ENCODE assay signal across 1 cellular context in the genomic region with DNA sequence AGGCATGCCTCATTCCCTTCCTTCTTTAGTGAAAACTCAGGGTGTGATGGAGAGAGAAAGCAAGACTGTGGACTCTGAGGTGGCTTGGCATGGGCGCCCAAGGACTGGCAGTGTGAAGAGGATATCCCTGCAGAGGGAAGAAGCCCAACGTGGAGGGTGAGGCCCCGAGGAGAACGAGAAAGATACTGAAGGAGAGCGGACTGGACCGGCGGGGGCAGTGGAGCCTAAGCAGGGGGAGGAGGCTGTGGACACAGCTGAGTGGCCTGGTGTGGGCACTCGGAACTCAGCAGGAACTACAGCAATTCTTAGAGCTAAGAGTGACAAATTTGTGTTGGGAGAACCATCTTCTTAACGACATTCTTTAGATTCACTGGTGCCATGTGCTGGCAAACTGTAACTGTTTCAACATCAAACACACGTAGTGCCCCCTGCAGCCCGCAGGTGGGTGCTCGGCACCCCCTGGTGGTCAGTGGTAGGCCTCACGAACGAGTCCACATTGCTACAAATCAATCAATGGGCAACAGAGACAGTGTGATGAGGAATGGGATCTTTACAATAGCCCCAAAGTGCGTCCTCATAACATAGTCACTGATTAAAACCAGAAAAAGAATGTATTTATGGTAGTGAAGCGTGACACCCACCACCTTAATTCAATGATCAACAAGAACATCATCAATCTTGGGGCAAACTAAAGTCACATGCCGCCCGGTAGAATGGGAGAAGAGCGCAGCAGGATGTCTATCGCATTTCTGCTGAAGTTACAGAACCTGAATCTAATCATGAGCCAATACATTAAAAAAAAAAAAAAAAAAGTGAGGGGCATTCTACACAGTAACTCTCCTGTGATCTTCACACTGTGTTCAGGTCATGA.
TF ChIP-seq lines count a peak whose summit lies in the region.

No MANE protein-coding gene starts in this region.

TF ChIP-seq in K562, 482 proteins besides CTCF, POLR2A, EP300 and RAD21 (continues in another document):
- TF ChIP-seq RB1 (IDR thresholded peaks at IDR 0.05; ENCODE audit: low read depth) (0 out of 2 replicates have a peak, but pooled peaks have one; percentile 29), MEIS2 (IDR thresholded peaks at IDR 0.05; ENCODE audit: partially characterized antibody) (peak; percentile 66), CBFA2T2 (conservative IDR thresholded peaks at IDR 0.05) (no peak), SNIP1 (IDR thresholded peaks at IDR 0.05; ENCODE audit: low read depth) (no peak), ETV6 (IDR thresholded peaks at IDR 0.05; ENCODE audit: borderline replicate concordance in 1 of 2, low read depth in 2 of 2, low read length in 1 of 2) (no peak), ETV6 (CRISPR knock-in tag; IDR thresholded peaks at IDR 0.05; ENCODE audit: borderline replicate concordance) (no peak), TAL1 (IDR thresholded peaks at IDR 0.05) (no peak), CXXC5 (CRISPR knock-in tag; IDR thresholded peaks at IDR 0.05) (no peak), ERF (CRISPR knock-in tag; IDR thresholded peaks at IDR 0.05) (no peak), KDM4B (IDR thresholded peaks at IDR 0.05; ENCODE audit: borderline replicate concordance in 2 of 2, low read depth in 1 of 2) (no peak), ZNF324 (CRISPR knock-in tag; IDR thresholded peaks at IDR 0.05) (no peak), KLF13 (tag; IDR thresholded peaks at IDR 0.05; ENCODE audit: borderline replicate concordance, low read depth) (no peak), EGR1 (conservative IDR thresholded peaks at IDR 0.05) (no peak), MYBL2 (IDR thresholded peaks at IDR 0.05; ENCODE audit: low read depth) (no peak), MYBL2 (CRISPR knock-in tag; IDR thresholded peaks at IDR 0.05; ENCODE audit: borderline replicate concordance) (no peak), RBM22 (IDR thresholded peaks at IDR 0.05; ENCODE audit: low read depth, low read length, poor library complexity, severe bottlenecking) (no peak), CAMTA2 (CRISPR knock-in tag; conservative IDR thresholded peaks at IDR 0.05) (no peak), SAFB2 (IDR thresholded peaks at IDR 0.05; ENCODE audit: borderline replicate concordance, low read depth, low read length, severe bottlenecking) (no peak), POLR3A (IDR thresholded peaks at IDR 0.05; ENCODE audit: borderline replicate concordance, extremely low read depth, insufficient read depth, insufficient read length) (no peak)
- TF ChIP-seq, protein P1, sequence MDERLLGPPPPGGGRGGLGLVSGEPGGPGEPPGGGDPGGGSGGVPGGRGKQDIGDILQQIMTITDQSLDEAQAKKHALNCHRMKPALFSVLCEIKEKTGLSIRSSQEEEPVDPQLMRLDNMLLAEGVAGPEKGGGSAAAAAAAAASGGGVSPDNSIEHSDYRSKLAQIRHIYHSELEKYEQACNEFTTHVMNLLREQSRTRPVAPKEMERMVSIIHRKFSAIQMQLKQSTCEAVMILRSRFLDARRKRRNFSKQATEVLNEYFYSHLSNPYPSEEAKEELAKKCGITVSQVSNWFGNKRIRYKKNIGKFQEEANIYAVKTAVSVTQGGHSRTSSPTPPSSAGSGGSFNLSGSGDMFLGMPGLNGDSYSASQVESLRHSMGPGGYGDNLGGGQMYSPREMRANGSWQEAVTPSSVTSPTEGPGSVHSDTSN (CRISPR knock-in tag; IDR thresholded peaks at IDR 0.05; ENCODE audit: low read depth): no peak
- TF ChIP-seq, protein P1 (tag; conservative IDR thresholded peaks at IDR 0.05; ENCODE audit: low read depth): peak; percentile 61; the same call in 1 of the 2 replicates
- TF ChIP-seq, protein P2, sequence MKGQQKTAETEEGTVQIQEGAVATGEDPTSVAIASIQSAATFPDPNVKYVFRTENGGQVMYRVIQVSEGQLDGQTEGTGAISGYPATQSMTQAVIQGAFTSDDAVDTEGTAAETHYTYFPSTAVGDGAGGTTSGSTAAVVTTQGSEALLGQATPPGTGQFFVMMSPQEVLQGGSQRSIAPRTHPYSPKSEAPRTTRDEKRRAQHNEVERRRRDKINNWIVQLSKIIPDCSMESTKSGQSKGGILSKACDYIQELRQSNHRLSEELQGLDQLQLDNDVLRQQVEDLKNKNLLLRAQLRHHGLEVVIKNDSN (CRISPR knock-in tag; IDR thresholded peaks at IDR 0.05): no peak
- TF ChIP-seq, protein P3, sequence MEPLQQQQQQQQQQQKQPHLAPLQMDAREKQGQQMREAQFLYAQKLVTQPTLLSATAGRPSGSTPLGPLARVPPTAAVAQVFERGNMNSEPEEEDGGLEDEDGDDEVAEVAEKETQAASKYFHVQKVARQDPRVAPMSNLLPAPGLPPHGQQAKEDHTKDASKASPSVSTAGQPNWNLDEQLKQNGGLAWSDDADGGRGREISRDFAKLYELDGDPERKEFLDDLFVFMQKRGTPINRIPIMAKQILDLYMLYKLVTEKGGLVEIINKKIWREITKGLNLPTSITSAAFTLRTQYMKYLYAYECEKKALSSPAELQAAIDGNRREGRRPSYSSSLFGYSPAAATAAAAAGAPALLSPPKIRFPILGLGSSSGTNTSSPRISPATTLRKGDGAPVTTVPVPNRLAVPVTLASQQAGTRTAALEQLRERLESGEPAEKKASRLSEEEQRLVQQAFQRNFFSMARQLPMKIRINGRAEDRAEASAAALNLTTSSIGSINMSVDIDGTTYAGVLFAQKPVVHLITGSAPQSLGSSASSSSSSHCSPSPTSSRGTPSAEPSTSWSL (CRISPR knock-in tag; IDR thresholded peaks at IDR 0.05; ENCODE audit: borderline replicate concordance): no peak
- TF ChIP-seq, protein P4, sequence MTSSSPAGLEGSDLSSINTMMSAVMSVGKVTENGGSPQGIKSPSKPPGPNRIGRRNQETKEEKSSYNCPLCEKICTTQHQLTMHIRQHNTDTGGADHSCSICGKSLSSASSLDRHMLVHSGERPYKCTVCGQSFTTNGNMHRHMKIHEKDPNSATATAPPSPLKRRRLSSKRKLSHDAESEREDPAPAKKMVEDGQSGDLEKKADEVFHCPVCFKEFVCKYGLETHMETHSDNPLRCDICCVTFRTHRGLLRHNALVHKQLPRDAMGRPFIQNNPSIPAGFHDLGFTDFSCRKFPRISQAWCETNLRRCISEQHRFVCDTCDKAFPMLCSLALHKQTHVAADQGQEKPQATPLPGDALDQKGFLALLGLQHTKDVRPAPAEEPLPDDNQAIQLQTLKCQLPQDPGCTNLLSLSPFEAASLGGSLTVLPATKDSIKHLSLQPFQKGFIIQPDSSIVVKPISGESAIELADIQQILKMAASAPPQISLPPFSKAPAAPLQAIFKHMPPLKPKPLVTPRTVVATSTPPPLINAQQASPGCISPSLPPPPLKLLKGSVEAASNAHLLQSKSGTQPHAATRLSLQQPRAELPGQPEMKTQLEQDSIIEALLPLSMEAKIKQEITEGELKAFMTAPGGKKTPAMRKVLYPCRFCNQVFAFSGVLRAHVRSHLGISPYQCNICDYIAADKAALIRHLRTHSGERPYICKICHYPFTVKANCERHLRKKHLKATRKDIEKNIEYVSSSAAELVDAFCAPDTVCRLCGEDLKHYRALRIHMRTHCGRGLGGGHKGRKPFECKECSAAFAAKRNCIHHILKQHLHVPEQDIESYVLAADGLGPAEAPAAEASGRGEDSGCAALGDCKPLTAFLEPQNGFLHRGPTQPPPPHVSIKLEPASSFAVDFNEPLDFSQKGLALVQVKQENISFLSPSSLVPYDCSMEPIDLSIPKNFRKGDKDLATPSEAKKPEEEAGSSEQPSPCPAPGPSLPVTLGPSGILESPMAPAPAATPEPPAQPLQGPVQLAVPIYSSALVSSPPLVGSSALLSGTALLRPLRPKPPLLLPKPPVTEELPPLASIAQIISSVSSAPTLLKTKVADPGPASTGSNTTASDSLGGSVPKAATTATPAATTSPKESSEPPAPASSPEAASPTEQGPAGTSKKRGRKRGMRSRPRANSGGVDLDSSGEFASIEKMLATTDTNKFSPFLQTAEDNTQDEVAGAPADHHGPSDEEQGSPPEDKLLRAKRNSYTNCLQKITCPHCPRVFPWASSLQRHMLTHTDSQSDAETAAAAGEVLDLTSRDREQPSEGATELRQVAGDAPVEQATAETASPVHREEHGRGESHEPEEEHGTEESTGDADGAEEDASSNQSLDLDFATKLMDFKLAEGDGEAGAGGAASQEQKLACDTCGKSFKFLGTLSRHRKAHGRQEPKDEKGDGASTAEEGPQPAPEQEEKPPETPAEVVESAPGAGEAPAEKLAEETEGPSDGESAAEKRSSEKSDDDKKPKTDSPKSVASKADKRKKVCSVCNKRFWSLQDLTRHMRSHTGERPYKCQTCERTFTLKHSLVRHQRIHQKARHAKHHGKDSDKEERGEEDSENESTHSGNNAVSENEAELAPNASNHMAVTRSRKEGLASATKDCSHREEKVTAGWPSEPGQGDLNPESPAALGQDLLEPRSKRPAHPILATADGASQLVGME (CRISPR knock-in tag; IDR thresholded peaks at IDR 0.05): no peak
- TF ChIP-seq, protein P5, sequence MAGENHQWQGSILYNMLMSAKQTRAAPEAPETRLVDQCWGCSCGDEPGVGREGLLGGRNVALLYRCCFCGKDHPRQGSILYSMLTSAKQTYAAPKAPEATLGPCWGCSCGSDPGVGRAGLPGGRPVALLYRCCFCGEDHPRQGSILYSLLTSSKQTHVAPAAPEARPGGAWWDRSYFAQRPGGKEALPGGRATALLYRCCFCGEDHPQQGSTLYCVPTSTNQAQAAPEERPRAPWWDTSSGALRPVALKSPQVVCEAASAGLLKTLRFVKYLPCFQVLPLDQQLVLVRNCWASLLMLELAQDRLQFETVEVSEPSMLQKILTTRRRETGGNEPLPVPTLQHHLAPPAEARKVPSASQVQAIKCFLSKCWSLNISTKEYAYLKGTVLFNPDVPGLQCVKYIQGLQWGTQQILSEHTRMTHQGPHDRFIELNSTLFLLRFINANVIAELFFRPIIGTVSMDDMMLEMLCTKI (IDR thresholded peaks at IDR 0.05; ENCODE audit: partially characterized antibody): no peak
- TF ChIP-seq, protein P6, sequence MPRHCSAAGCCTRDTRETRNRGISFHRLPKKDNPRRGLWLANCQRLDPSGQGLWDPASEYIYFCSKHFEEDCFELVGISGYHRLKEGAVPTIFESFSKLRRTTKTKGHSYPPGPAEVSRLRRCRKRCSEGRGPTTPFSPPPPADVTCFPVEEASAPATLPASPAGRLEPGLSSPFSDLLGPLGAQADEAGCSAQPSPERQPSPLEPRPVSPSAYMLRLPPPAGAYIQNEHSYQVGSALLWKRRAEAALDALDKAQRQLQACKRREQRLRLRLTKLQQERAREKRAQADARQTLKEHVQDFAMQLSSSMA (CRISPR knock-in tag; IDR thresholded peaks at IDR 0.05): no peak
- TF ChIP-seq, protein P7, sequence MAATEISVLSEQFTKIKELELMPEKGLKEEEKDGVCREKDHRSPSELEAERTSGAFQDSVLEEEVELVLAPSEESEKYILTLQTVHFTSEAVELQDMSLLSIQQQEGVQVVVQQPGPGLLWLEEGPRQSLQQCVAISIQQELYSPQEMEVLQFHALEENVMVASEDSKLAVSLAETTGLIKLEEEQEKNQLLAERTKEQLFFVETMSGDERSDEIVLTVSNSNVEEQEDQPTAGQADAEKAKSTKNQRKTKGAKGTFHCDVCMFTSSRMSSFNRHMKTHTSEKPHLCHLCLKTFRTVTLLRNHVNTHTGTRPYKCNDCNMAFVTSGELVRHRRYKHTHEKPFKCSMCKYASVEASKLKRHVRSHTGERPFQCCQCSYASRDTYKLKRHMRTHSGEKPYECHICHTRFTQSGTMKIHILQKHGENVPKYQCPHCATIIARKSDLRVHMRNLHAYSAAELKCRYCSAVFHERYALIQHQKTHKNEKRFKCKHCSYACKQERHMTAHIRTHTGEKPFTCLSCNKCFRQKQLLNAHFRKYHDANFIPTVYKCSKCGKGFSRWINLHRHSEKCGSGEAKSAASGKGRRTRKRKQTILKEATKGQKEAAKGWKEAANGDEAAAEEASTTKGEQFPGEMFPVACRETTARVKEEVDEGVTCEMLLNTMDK (IDR thresholded peaks at IDR 0.05; ENCODE audit: borderline replicate concordance, insufficient read depth, low read depth, low read length, poor library complexity, severe bottlenecking): peak; percentile 39
- TF ChIP-seq, protein P8, sequence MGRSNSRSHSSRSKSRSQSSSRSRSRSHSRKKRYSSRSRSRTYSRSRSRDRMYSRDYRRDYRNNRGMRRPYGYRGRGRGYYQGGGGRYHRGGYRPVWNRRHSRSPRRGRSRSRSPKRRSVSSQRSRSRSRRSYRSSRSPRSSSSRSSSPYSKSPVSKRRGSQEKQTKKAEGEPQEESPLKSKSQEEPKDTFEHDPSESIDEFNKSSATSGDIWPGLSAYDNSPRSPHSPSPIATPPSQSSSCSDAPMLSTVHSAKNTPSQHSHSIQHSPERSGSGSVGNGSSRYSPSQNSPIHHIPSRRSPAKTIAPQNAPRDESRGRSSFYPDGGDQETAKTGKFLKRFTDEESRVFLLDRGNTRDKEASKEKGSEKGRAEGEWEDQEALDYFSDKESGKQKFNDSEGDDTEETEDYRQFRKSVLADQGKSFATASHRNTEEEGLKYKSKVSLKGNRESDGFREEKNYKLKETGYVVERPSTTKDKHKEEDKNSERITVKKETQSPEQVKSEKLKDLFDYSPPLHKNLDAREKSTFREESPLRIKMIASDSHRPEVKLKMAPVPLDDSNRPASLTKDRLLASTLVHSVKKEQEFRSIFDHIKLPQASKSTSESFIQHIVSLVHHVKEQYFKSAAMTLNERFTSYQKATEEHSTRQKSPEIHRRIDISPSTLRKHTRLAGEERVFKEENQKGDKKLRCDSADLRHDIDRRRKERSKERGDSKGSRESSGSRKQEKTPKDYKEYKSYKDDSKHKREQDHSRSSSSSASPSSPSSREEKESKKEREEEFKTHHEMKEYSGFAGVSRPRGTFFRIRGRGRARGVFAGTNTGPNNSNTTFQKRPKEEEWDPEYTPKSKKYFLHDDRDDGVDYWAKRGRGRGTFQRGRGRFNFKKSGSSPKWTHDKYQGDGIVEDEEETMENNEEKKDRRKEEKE (IDR thresholded peaks at IDR 0.05; ENCODE audit: borderline replicate concordance in 1 of 2, control insufficient read depth in 1 of 2, low read depth in 2 of 2, low read length in 1 of 2): no peak
- TF ChIP-seq, protein P9, sequence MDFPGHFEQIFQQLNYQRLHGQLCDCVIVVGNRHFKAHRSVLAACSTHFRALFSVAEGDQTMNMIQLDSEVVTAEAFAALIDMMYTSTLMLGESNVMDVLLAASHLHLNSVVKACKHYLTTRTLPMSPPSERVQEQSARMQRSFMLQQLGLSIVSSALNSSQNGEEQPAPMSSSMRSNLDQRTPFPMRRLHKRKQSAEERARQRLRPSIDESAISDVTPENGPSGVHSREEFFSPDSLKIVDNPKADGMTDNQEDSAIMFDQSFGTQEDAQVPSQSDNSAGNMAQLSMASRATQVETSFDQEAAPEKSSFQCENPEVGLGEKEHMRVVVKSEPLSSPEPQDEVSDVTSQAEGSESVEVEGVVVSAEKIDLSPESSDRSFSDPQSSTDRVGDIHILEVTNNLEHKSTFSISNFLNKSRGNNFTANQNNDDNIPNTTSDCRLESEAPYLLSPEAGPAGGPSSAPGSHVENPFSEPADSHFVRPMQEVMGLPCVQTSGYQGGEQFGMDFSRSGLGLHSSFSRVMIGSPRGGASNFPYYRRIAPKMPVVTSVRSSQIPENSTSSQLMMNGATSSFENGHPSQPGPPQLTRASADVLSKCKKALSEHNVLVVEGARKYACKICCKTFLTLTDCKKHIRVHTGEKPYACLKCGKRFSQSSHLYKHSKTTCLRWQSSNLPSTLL (IDR thresholded peaks at IDR 0.05): no peak
